Comparison of ENCODE assay signal across 1 cellular context in genomic region chr11:123063396-123064267, GRCh38.
A peak's percentile ranks its signal among the peaks of the same experiment; 100 is the strongest.
TF ChIP-seq lines count a peak whose summit lies in the region.

No MANE protein-coding gene starts in this region.

TF ChIP-seq in HepG2, 621 proteins besides CTCF, POLR2A, EP300 and RAD21 (continued from another document and continues in another):
- TF ChIP-seq ZSCAN5A (CRISPR knock-in tag; IDR thresholded peaks at IDR 0.05; ENCODE audit: borderline replicate concordance) (no peak), SPEN (CRISPR knock-in tag; IDR thresholded peaks at IDR 0.05; ENCODE audit: low read depth) (no peak), ZSCAN12 (CRISPR knock-in tag; IDR thresholded peaks at IDR 0.05) (no peak), YY1 (IDR thresholded peaks at IDR 0.05; ENCODE audit: insufficient read depth, insufficient replicate concordance, low read depth, low read length) (peak; percentile 76), FOXC1 (CRISPR knock-in tag; IDR thresholded peaks at IDR 0.05; ENCODE audit: borderline replicate concordance) (no peak), HNF4G (IDR thresholded peaks at IDR 0.05; ENCODE audit: borderline replicate concordance, low read depth, low read length) (no peak), HNF4G (CRISPR knock-in tag; IDR thresholded peaks at IDR 0.05; ENCODE audit: borderline replicate concordance, low read depth) (no peak), ZNF784 (CRISPR knock-in tag; IDR thresholded peaks at IDR 0.05; ENCODE audit: borderline replicate concordance) (no peak), THAP11 (CRISPR knock-in tag; IDR thresholded peaks at IDR 0.05) (no peak), YEATS4 (CRISPR knock-in tag; IDR thresholded peaks at IDR 0.05; ENCODE audit: borderline replicate concordance) (0 out of 2 replicates have a peak, but pooled peaks have one; percentile 11), ZFY (CRISPR knock-in tag; IDR thresholded peaks at IDR 0.05) (peak; percentile 75), ZNF251 (CRISPR knock-in tag; IDR thresholded peaks at IDR 0.05) (no peak), ZBTB33 (CRISPR knock-in tag; IDR thresholded peaks at IDR 0.05) (no peak), SNAI1 (CRISPR knock-in tag; IDR thresholded peaks at IDR 0.05; ENCODE audit: borderline replicate concordance) (no peak), ZC3H13 (CRISPR knock-in tag; IDR thresholded peaks at IDR 0.05) (no peak), SIX4 (CRISPR knock-in tag; IDR thresholded peaks at IDR 0.05) (no peak), ZNF713 (CRISPR knock-in tag; IDR thresholded peaks at IDR 0.05) (no peak), JUNB (CRISPR knock-in tag; IDR thresholded peaks at IDR 0.05; ENCODE audit: borderline replicate concordance) (no peak), ZFP90 (CRISPR knock-in tag; IDR thresholded peaks at IDR 0.05; ENCODE audit: borderline replicate concordance) (no peak), ZNF792 (CRISPR knock-in tag; IDR thresholded peaks at IDR 0.05) (no peak), REXO4 (CRISPR knock-in tag; IDR thresholded peaks at IDR 0.05; ENCODE audit: borderline replicate concordance) (no peak), ZNF7 (CRISPR knock-in tag; IDR thresholded peaks at IDR 0.05) (no peak), KDM4B (CRISPR knock-in tag; IDR thresholded peaks at IDR 0.05) (no peak), BHLHE40 (IDR thresholded peaks at IDR 0.05; ENCODE audit: low read length) (peak; percentile 76), ZNF253 (CRISPR knock-in tag; IDR thresholded peaks at IDR 0.05; ENCODE audit: borderline replicate concordance) (no peak), ZNF558 (CRISPR knock-in tag; IDR thresholded peaks at IDR 0.05; ENCODE audit: borderline replicate concordance) (no peak), ZNF225 (CRISPR knock-in tag; IDR thresholded peaks at IDR 0.05) (no peak), ZFX (CRISPR knock-in tag; IDR thresholded peaks at IDR 0.05; ENCODE audit: low read depth) (peak; percentile 64; the same call in 1 of the 2 replicates), SAP130 (CRISPR knock-in tag; IDR thresholded peaks at IDR 0.05; ENCODE audit: low read depth) (peak; percentile 41; the same call in 1 of the 2 replicates), CHCHD3 (CRISPR knock-in tag; IDR thresholded peaks at IDR 0.05) (no peak), FOXK2 (IDR thresholded peaks at IDR 0.05) (no peak), ZNF749 (CRISPR knock-in tag; IDR thresholded peaks at IDR 0.05; ENCODE audit: borderline replicate concordance) (0 out of 2 replicates have a peak, but pooled peaks have one; percentile 14), SALL1 (CRISPR knock-in tag; IDR thresholded peaks at IDR 0.05) (no peak), ZNF280B (CRISPR knock-in tag; IDR thresholded peaks at IDR 0.05; ENCODE audit: borderline replicate concordance) (no peak), SRF (IDR thresholded peaks at IDR 0.05; ENCODE audit: low read depth, low read length) (no peak), HNRNPL (IDR thresholded peaks at IDR 0.05; ENCODE audit: low read depth, low read length) (no peak), ZFP41 (CRISPR knock-in tag; IDR thresholded peaks at IDR 0.05; ENCODE audit: borderline replicate concordance) (peak; percentile 67; the same call in 1 of the 2 replicates)
- TF ChIP-seq, protein P1, sequence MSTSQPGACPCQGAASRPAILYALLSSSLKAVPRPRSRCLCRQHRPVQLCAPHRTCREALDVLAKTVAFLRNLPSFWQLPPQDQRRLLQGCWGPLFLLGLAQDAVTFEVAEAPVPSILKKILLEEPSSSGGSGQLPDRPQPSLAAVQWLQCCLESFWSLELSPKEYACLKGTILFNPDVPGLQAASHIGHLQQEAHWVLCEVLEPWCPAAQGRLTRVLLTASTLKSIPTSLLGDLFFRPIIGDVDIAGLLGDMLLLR (CRISPR knock-in tag; IDR thresholded peaks at IDR 0.05) = no peak
- TF ChIP-seq, protein P2, sequence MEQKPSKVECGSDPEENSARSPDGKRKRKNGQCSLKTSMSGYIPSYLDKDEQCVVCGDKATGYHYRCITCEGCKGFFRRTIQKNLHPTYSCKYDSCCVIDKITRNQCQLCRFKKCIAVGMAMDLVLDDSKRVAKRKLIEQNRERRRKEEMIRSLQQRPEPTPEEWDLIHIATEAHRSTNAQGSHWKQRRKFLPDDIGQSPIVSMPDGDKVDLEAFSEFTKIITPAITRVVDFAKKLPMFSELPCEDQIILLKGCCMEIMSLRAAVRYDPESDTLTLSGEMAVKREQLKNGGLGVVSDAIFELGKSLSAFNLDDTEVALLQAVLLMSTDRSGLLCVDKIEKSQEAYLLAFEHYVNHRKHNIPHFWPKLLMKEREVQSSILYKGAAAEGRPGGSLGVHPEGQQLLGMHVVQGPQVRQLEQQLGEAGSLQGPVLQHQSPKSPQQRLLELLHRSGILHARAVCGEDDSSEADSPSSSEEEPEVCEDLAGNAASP (CRISPR knock-in tag; IDR thresholded peaks at IDR 0.05; ENCODE audit: borderline replicate concordance) = peak; percentile 12; the same call in 1 of the 2 replicates
- TF ChIP-seq, protein P3, sequence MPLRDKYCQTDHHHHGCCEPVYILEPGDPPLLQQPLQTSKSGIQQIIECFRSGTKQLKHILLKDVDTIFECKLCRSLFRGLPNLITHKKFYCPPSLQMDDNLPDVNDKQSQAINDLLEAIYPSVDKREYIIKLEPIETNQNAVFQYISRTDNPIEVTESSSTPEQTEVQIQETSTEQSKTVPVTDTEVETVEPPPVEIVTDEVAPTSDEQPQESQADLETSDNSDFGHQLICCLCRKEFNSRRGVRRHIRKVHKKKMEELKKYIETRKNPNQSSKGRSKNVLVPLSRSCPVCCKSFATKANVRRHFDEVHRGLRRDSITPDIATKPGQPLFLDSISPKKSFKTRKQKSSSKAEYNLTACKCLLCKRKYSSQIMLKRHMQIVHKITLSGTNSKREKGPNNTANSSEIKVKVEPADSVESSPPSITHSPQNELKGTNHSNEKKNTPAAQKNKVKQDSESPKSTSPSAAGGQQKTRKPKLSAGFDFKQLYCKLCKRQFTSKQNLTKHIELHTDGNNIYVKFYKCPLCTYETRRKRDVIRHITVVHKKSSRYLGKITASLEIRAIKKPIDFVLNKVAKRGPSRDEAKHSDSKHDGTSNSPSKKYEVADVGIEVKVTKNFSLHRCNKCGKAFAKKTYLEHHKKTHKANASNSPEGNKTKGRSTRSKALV (CRISPR knock-in tag; IDR thresholded peaks at IDR 0.05) = 0 out of 2 replicates have a peak, but pooled peaks have one; percentile 28
- TF ChIP-seq, protein P4, sequence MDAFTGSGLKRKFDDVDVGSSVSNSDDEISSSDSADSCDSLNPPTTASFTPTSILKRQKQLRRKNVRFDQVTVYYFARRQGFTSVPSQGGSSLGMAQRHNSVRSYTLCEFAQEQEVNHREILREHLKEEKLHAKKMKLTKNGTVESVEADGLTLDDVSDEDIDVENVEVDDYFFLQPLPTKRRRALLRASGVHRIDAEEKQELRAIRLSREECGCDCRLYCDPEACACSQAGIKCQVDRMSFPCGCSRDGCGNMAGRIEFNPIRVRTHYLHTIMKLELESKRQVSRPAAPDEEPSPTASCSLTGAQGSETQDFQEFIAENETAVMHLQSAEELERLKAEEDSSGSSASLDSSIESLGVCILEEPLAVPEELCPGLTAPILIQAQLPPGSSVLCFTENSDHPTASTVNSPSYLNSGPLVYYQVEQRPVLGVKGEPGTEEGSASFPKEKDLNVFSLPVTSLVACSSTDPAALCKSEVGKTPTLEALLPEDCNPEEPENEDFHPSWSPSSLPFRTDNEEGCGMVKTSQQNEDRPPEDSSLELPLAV (CRISPR knock-in tag; conservative IDR thresholded peaks at IDR 0.05; ENCODE audit: low read depth) = no peak
- TF ChIP-seq, protein P5, sequence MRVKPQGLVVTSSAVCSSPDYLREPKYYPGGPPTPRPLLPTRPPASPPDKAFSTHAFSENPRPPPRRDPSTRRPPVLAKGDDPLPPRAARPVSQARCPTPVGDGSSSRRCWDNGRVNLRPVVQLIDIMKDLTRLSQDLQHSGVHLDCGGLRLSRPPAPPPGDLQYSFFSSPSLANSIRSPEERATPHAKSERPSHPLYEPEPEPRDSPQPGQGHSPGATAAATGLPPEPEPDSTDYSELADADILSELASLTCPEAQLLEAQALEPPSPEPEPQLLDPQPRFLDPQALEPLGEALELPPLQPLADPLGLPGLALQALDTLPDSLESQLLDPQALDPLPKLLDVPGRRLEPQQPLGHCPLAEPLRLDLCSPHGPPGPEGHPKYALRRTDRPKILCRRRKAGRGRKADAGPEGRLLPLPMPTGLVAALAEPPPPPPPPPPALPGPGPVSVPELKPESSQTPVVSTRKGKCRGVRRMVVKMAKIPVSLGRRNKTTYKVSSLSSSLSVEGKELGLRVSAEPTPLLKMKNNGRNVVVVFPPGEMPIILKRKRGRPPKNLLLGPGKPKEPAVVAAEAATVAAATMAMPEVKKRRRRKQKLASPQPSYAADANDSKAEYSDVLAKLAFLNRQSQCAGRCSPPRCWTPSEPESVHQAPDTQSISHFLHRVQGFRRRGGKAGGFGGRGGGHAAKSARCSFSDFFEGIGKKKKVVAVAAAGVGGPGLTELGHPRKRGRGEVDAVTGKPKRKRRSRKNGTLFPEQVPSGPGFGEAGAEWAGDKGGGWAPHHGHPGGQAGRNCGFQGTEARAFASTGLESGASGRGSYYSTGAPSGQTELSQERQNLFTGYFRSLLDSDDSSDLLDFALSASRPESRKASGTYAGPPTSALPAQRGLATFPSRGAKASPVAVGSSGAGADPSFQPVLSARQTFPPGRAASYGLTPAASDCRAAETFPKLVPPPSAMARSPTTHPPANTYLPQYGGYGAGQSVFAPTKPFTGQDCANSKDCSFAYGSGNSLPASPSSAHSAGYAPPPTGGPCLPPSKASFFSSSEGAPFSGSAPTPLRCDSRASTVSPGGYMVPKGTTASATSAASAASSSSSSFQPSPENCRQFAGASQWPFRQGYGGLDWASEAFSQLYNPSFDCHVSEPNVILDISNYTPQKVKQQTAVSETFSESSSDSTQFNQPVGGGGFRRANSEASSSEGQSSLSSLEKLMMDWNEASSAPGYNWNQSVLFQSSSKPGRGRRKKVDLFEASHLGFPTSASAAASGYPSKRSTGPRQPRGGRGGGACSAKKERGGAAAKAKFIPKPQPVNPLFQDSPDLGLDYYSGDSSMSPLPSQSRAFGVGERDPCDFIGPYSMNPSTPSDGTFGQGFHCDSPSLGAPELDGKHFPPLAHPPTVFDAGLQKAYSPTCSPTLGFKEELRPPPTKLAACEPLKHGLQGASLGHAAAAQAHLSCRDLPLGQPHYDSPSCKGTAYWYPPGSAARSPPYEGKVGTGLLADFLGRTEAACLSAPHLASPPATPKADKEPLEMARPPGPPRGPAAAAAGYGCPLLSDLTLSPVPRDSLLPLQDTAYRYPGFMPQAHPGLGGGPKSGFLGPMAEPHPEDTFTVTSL (CRISPR knock-in tag; IDR thresholded peaks at IDR 0.05; ENCODE audit: borderline replicate concordance) = no peak
- TF ChIP-seq, protein P6, sequence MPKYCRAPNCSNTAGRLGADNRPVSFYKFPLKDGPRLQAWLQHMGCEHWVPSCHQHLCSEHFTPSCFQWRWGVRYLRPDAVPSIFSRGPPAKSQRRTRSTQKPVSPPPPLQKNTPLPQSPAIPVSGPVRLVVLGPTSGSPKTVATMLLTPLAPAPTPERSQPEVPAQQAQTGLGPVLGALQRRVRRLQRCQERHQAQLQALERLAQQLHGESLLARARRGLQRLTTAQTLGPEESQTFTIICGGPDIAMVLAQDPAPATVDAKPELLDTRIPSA (CRISPR knock-in tag; IDR thresholded peaks at IDR 0.05; ENCODE audit: borderline replicate concordance) = no peak
